1 cellular context compared by ENCODE assay signal in genomic region chr5:116740771-116741170, GRCh38.
TF ChIP-seq lines count a peak whose summit lies in the region.

No MANE protein-coding gene starts in this region.

TF ChIP-seq in H1, 55 proteins besides CTCF, POLR2A, EP300 and RAD21 (continued from another document):
- TF ChIP-seq CHD7 (IDR thresholded peaks at IDR 0.05; ENCODE audit: insufficient replicate concordance, low read length) (no peak), SUZ12 (IDR thresholded peaks at IDR 0.05; ENCODE audit: low read length) (no peak), CBX8 (IDR thresholded peaks at IDR 0.05; ENCODE audit: borderline replicate concordance, low read depth, low read length) (no peak), HDAC6 (IDR thresholded peaks at IDR 0.05; ENCODE audit: low read depth, low read length) (no peak), E2F6 (IDR thresholded peaks at IDR 0.05) (no peak)
TF ChIP-seq in H1: peak in this region for 0.
